8 cellular contexts compared by ENCODE assay signal in the genomic region with DNA sequence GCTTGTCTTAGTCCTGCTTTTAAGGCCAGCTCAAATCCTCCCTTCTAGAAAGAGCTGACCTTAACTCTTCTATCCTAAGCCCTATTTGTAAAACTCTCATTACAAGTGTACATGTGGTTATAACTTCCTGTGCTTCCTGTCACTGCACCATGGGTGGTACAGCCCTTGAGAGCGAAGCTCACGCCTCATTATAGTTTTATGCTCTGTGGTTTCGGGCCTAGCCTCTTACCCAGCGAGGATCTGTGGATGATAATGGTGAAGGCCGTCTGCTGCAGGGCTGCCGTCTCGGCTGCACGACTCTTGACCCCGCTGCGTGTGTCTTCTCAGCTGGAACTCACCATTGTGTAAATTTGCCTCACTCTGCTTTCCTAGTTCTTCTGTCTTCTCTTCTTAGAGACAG.
DNase-seq lines count a peak whose midpoint lies in the region; ATAC-seq and TF ChIP-seq lines count a peak whose summit lies in the region.

No MANE protein-coding gene starts in this region.

- H3K4me1 Mint-ChIP-seq in stimulated activated naive CD8-positive, alpha-beta T cell treated with anti-CD3 and anti-CD28 coated beads, Interleukin-15, amount 100 ng/mL, for 72 hours, result peaks cover 31% of the 10 kb centered on the region

- peak overlapping the region in 1 of 5 donors; percentile 22 for H3K27ac ChIP-seq in stomach

- DNase-seq in NCI-H2227 treated with DMSO at 0.1 percent for 48 hours (lab: John Stamatoyannopoulos, UW), result peak; percentile 88
- peak; percentile 12 for DNase-seq in astrocyte of the hippocampus (ENCODE audit: low read depth, low spot score)
- DNase-seq in stimulated activated naive CD8-positive, alpha-beta T cell treated with anti-CD3 and anti-CD28 coated beads, Interleukin-15, amount 100 ng/mL, for 72 hours, result peak; percentile 22 to 44
- DNase-seq in GOT3 (lab: John Stamatoyannopoulos, UW), result no peak
- DNase-seq in stomach, result no peak
- no peak for DNase-seq in OCI-M2 (lab: John Stamatoyannopoulos, UW; ENCODE audit: unreplicated experiment)

- no peaks in the 10 kb centered on the region for H3K9me3 Mint-ChIP-seq in stimulated activated naive CD8-positive, alpha-beta T cell treated with anti-CD3 and anti-CD28 coated beads, Interleukin-15, amount 100 ng/mL, for 72 hours

- H3K4me3 ChIP-seq in stomach, result no peak overlapping the region

- TF ChIP-seq CTCF in stomach (IDR thresholded peaks at IDR 0.05), result no peak

- intact Hi-C loops in stomach (cut with DNase I; ENCODE audit: low total_unique reads), result no loop called here

- TF ChIP-seq EP300 in stomach (IDR thresholded peaks at IDR 0.05), result no peak

- no peak for TF ChIP-seq POLR2A in stomach (IDR thresholded peaks at IDR 0.05)

- H3K27me3 ChIP-seq in stomach, result no peaks in the 10 kb centered on the region

- ATAC-seq in GM18511 (IDR thresholded peaks at IDR 0.05; ENCODE audit: unreplicated experiment) (peak; percentile 99), HG02623 (IDR thresholded peaks at IDR 0.05; ENCODE audit: unreplicated experiment) (peak; percentile 79)
- ATAC-seq in stimulated activated naive CD8-positive, alpha-beta T cell treated with anti-CD3 and anti-CD28 coated beads, Interleukin-15, amount 100 ng/mL, for 72 hours, result peak; percentile 94

- no peaks in the 10 kb centered on the region for H3K9me3 ChIP-seq in stomach

- H3K4me1 ChIP-seq in stomach, result peaks cover 0 to 4% (median 0%) of the 10 kb centered on the region in 4 donors

- peaks cover 3 to 87% (median 86%) of the 10 kb centered on the region in 4 donors for H3K36me3 ChIP-seq in stomach

- no peaks in the 10 kb centered on the region for H3K27me3 Mint-ChIP-seq in stimulated activated naive CD8-positive, alpha-beta T cell treated with anti-CD3 and anti-CD28 coated beads, Interleukin-15, amount 100 ng/mL, for 72 hours

- peak overlapping the region; percentile 2 to 71 for H3K27ac Mint-ChIP-seq in stimulated activated naive CD8-positive, alpha-beta T cell treated with anti-CD3 and anti-CD28 coated beads, Interleukin-15, amount 100 ng/mL, for 72 hours

- WGBS in stomach, 5 donors, result 74 to 85% (median 82%) methylated on average over 10 of the region's 10 CpGs

- H3K4me3 Mint-ChIP-seq in stimulated activated naive CD8-positive, alpha-beta T cell treated with anti-CD3 and anti-CD28 coated beads, Interleukin-15, amount 100 ng/mL, for 72 hours, result peak overlapping the region; percentile 22 to 45

Comparison
In these comparisons a context has a peak if more than half of its experiments do, and no peak if none do; other contexts are left out.
1. DNase-seq: peak in NCI-H2227 treated with DMSO at 0.1 percent for 48 hours (single experiment), astrocyte of the hippocampus (single experiment) and stimulated activated naive CD8-positive, alpha-beta T cell treated with anti-CD3 and anti-CD28 coated beads, Interleukin-15, amount 100 ng/mL, for 72 hours (2 of 2); none in GOT3 (single experiment), stomach (single experiment) and OCI-M2 (single experiment).
2. Peak in every context shown above with its lines, with median percentiles within 50 percentile points of each other: ATAC-seq.